ENCODE assay signal across 1 cellular context in genomic region chr15:56733131-56734012, GRCh38.
TF ChIP-seq lines count a peak whose summit lies in the region.

Gene ZNF280D, minus strand, starts transcription at chr15:56733509. Its CDS starts 26,400 bp downstream, at chr15:56707109.

TF ChIP-seq in HepG2, 621 proteins besides CTCF, POLR2A, EP300 and RAD21 (continued from another document):
- TF ChIP-seq BCLAF1 (IDR thresholded peaks at IDR 0.05), result no peak
- TF ChIP-seq TBX2 (CRISPR knock-in tag; IDR thresholded peaks at IDR 0.05; ENCODE audit: borderline replicate concordance), result no peak
- TF ChIP-seq E2F5 (CRISPR knock-in tag; conservative IDR thresholded peaks at IDR 0.05), result peak; percentile 38; the same call in 1 of the 2 replicates
- TF ChIP-seq ZNF773 (CRISPR knock-in tag; IDR thresholded peaks at IDR 0.05; ENCODE audit: borderline replicate concordance), result peak; percentile 93
- peak; percentile 44; the same call in 1 of the 2 replicates for TF ChIP-seq REPIN1 (CRISPR knock-in tag; IDR thresholded peaks at IDR 0.05; ENCODE audit: borderline replicate concordance, low read depth)
- 0 out of 2 replicates have a peak, but pooled peaks have one; percentile 20 for TF ChIP-seq ZNF138 (CRISPR knock-in tag; IDR thresholded peaks at IDR 0.05; ENCODE audit: low read depth)
- TF ChIP-seq USF2 (IDR thresholded peaks at IDR 0.05; ENCODE audit: low read depth, low read length), result no peak
- no peak for TF ChIP-seq USF2 (CRISPR knock-in tag; IDR thresholded peaks at IDR 0.05; ENCODE audit: borderline replicate concordance)
- TF ChIP-seq MXI1 (IDR thresholded peaks at IDR 0.05; ENCODE audit: borderline replicate concordance, low read depth, low read length), result no peak
- TF ChIP-seq ZNF350 (CRISPR knock-in tag; IDR thresholded peaks at IDR 0.05; ENCODE audit: borderline replicate concordance, low read depth), result no peak
- TF ChIP-seq FOXO4 (CRISPR knock-in tag; conservative IDR thresholded peaks at IDR 0.05), result 0 out of 2 replicates have a peak, but pooled peaks have one; percentile 89
- TF ChIP-seq ZNF276 (CRISPR knock-in tag; IDR thresholded peaks at IDR 0.05; ENCODE audit: low read depth), result no peak
- TF ChIP-seq AHDC1 (CRISPR knock-in tag; IDR thresholded peaks at IDR 0.05; ENCODE audit: borderline replicate concordance), result no peak; the same call in 1 of the 2 replicates
- TF ChIP-seq ZNF510 (CRISPR knock-in tag; IDR thresholded peaks at IDR 0.05; ENCODE audit: low read depth), result no peak
- no peak for TF ChIP-seq ZNF530 (CRISPR knock-in tag; IDR thresholded peaks at IDR 0.05; ENCODE audit: low read depth)
- peak; percentile 81 for TF ChIP-seq PHF8 (CRISPR knock-in tag; IDR thresholded peaks at IDR 0.05)
- TF ChIP-seq HOXD1 (CRISPR knock-in tag; IDR thresholded peaks at IDR 0.05), result no peak
- TF ChIP-seq MYNN (CRISPR knock-in tag; IDR thresholded peaks at IDR 0.05; ENCODE audit: low read depth), result no peak
- peak; percentile 79; the same call in 1 of the 2 replicates for TF ChIP-seq ZNF768 (CRISPR knock-in tag; IDR thresholded peaks at IDR 0.05)
- TF ChIP-seq ZBTB7A (CRISPR knock-in tag; IDR thresholded peaks at IDR 0.05), result no peak; the same call in 1 of the 2 replicates
- TF ChIP-seq SUZ12 (IDR thresholded peaks at IDR 0.05; ENCODE audit: low read depth, low read length), result peak; percentile 23; the same call in 1 of the 2 replicates
- no peak for TF ChIP-seq KLF11 (CRISPR knock-in tag; IDR thresholded peaks at IDR 0.05)
- TF ChIP-seq HMGXB4 (CRISPR knock-in tag; IDR thresholded peaks at IDR 0.05; ENCODE audit: borderline replicate concordance in 1 of 2, low read depth in 1 of 2), result peak in 1 of 2 experiments; percentile 67; a peak in 2 of 4 replicates
- no peak for TF ChIP-seq ZNF883 (CRISPR knock-in tag; IDR thresholded peaks at IDR 0.05; ENCODE audit: not compliant biosample characterization)
- peak; percentile 38; the same call in 1 of the 2 replicates for TF ChIP-seq ATF3 (CRISPR knock-in tag; IDR thresholded peaks at IDR 0.05)
- TF ChIP-seq TSC22D2 (CRISPR knock-in tag; IDR thresholded peaks at IDR 0.05; ENCODE audit: borderline replicate concordance), result 0 out of 2 replicates have a peak, but pooled peaks have one; percentile 56
- no peak for TF ChIP-seq SOX5 (CRISPR knock-in tag; IDR thresholded peaks at IDR 0.05; ENCODE audit: borderline replicate concordance)
- TF ChIP-seq ZBTB7B (CRISPR knock-in tag; IDR thresholded peaks at IDR 0.05), result peak; percentile 41; the same call in 1 of the 2 replicates
